ENCODE assay signal across 13 cellular contexts in the genomic region with DNA sequence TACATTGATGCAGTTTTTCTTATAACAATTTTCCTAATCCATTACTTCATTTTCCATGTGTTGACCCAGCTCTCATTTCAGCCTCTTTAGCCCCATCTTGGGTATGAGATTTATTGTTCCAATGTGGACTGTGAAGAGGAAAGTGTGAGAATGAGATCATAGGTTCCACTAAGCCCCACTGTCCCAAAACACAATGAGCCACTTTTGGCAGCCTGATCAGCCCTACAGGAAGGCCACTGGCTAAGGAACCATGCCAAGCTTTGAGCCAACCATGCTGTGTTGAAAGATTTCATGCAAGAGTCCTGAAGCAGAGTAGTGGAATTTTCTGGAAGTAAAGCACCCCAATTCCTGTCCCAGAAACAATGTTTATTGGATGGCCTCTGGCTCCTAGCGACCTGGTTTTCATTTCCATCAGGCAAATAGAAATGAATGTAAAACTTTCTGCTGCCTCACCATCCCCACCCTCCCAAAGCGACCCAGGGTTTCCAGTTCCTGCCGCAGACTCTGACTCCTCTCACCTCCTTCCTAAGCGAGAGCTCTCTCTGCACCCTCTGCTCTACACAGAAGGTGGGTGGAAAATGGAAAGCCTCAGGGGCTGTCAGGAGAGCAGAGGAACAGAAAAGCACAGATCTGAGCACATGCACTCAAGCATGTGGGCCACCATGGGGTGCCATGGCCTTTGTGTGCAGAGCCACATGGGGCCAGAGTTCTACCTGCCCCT.
DNase-seq lines count a peak whose midpoint lies in the region; ATAC-seq and TF ChIP-seq lines count a peak whose summit lies in the region.
"Had no signal": no experiment of that assay in that cellular context is flagged by ENCODE, and none has a peak within 500 bp of the region (broad histone marks: within the 10 kb centered on the region; RNA-seq: fewer than 3 reads in every experiment).

No MANE protein-coding gene starts in this region.

- TF ChIP-seq EP300 in sigmoid colon (IDR thresholded peaks at IDR 0.05): no peak

- TF ChIP-seq POLR2A in uterus (IDR thresholded peaks at IDR 0.05) (no peak), sigmoid colon (IDR thresholded peaks at IDR 0.05) (no peak)

- no peak for ATAC-seq in T-cell (replicated peaks in 1 of 4)

- no peaks in the 10 kb centered on the region for H3K36me3 ChIP-seq in uterus
- H3K36me3 ChIP-seq in sigmoid colon: no peaks in the 10 kb centered on the region
- H3K36me3 ChIP-seq: upper lobe of right lung had no signal

- CTCF ChIA-PET in T-cell (lab: Charles Lee): no interaction called here

- TF ChIP-seq CTCF in fibroblast of the aortic adventitia (IDR thresholded peaks at IDR 0.05; ENCODE audit: insufficient read depth, low read length) (no peak), uterus (IDR thresholded peaks at IDR 0.05) (no peak), sigmoid colon (IDR thresholded peaks at IDR 0.05) (no peak)

- H3K4me1 ChIP-seq in uterus (no peaks in the 10 kb centered on the region), sigmoid colon (peaks cover 0 to 11% (median 4%) of the 10 kb centered on the region in 4 donors)
- H3K4me1 ChIP-seq: upper lobe of right lung had no signal

- H3K9me3 ChIP-seq in uterus (no peaks in the 10 kb centered on the region), sigmoid colon (peaks cover 0 to 5% (median 0%) of the 10 kb centered on the region in 4 donors)
- H3K9me3 ChIP-seq: upper lobe of right lung had no signal

- peak overlapping the region in 1 of 2 donors; percentile 56 for H3K27ac ChIP-seq in uterus
- H3K27ac ChIP-seq in sigmoid colon: no peak overlapping the region
- H3K27ac ChIP-seq: upper lobe of right lung had no signal

- WGBS in sigmoid colon, 2 donors: 84 to 90% methylated on average over 4 of the region's 4 CpGs

- H3K27me3 ChIP-seq in uterus (no peaks in the 10 kb centered on the region), sigmoid colon (no peaks in the 10 kb centered on the region)
- H3K27me3 ChIP-seq: upper lobe of right lung had no signal

- POLR2A ChIA-PET in T-cell (lab: Charles Lee): no interaction called here

- H3K4me3 Mint-ChIP-seq in T-cell: no peak overlapping the region
- H3K4me3 Mint-ChIP-seq: activated CD4-positive, alpha-beta memory T cell treated with anti-CD3 and anti-CD28 coated beads, Interleukin-2, amount 10 ng/mL, durations not matched to agents 7 days and 5 days; CD4-positive, alpha-beta memory T cell; dendritic cell treated with granulocyte-macrophage colony-stimulating factor and Interleukin-4, amounts not matched to agents 40 ng/mL and 50 ng/mL, for 4 days had no signal

- H3K9me3 Mint-ChIP-seq in T-cell: peaks cover 3 to 11% (median 5%) of the 10 kb centered on the region in 3 donors

- H3K27ac Mint-ChIP-seq in T-cell: no peak overlapping the region
- H3K27ac Mint-ChIP-seq: activated CD4-positive, alpha-beta memory T cell treated with anti-CD3 and anti-CD28 coated beads, Interleukin-2, amount 10 ng/mL, durations not matched to agents 7 days and 5 days; CD4-positive, alpha-beta memory T cell; dendritic cell treated with granulocyte-macrophage colony-stimulating factor and Interleukin-4, amounts not matched to agents 40 ng/mL and 50 ng/mL, for 4 days; progenitor cell of endocrine pancreas had no signal

- intact Hi-C loops in uterus (cut with DNase I; ENCODE audit: low total_unique reads) (no loop called here), sigmoid colon (cut with DNase I) (no loop called here)

- H3K4me1 Mint-ChIP-seq in T-cell: no peaks in the 10 kb centered on the region
- H3K4me1 Mint-ChIP-seq: activated CD4-positive, alpha-beta memory T cell treated with anti-CD3 and anti-CD28 coated beads, Interleukin-2, amount 10 ng/mL, durations not matched to agents 7 days and 5 days had no signal

- H3K4me3 ChIP-seq in fibroblast of the aortic adventitia (ENCODE audit: low read depth, low read length) (no peak overlapping the region), uterus (no peak overlapping the region), sigmoid colon (no peak overlapping the region)
- H3K4me3 ChIP-seq: upper lobe of right lung had no signal

- peaks cover 18 to 21% of the 10 kb centered on the region in 2 donors for H3K27me3 Mint-ChIP-seq in T-cell

- DNase-seq in NCI-H2029 (lab: John Stamatoyannopoulos, UW) (peak; percentile 40), NCI-H2029 treated with DMSO at 0.1 percent for 48 hours (lab: John Stamatoyannopoulos, UW) (no peak), fibroblast of the aortic adventitia (ENCODE audit: low read depth) (peak; percentile 60), mucosa of gallbladder (ENCODE audit: low spot score) (peak; percentile 26), uterus (peak; percentile 30 to 65), T-cell (no peak), AML-193 (lab: John Stamatoyannopoulos, UW) (no peak), sigmoid colon (no peak)
- DNase-seq: activated CD4-positive, alpha-beta memory T cell treated with anti-CD3 and anti-CD28 coated beads, Interleukin-2, amount 10 ng/mL, durations not matched to agents 7 days and 5 days; CD4-positive, alpha-beta memory T cell; upper lobe of right lung had no signal

- no peaks in the 10 kb centered on the region for H3K36me3 Mint-ChIP-seq in T-cell
- H3K36me3 Mint-ChIP-seq: CD4-positive, alpha-beta memory T cell had no signal

Comparison
In these comparisons a context has a peak if more than half of its experiments do, and no peak if none do; other contexts are left out.
1. DNase-seq: peak in NCI-H2029 (single experiment), fibroblast of the aortic adventitia (single experiment), mucosa of gallbladder (single experiment) and uterus (2 of 2); none in NCI-H2029 treated with DMSO at 0.1 percent for 48 hours (single experiment), T-cell (0 of 34), AML-193 (0 of 2) and sigmoid colon (single experiment).